2 cellular contexts compared by ENCODE assay signal in genomic region chr3:31836397-31837075, GRCh38.
TF ChIP-seq lines count a peak whose summit lies in the region.

No MANE protein-coding gene starts in this region.

TF ChIP-seq in HepG2, 621 proteins besides CTCF, POLR2A, EP300 and RAD21 (continued from another document):
- TF ChIP-seq FUBP1 (CRISPR knock-in tag; IDR thresholded peaks at IDR 0.05; ENCODE audit: borderline replicate concordance) (no peak), ZNF841 (CRISPR knock-in tag; IDR thresholded peaks at IDR 0.05; ENCODE audit: borderline replicate concordance) (no peak), MAFK (conservative IDR thresholded peaks at IDR 0.05 in 1 of 2, IDR thresholded peaks at IDR 0.05 in 1 of 2; ENCODE audit: low read length in 2 of 2) (peak; percentile 82 to 87), GABPB1 (CRISPR knock-in tag; IDR thresholded peaks at IDR 0.05) (no peak), NFE2L2 (IDR thresholded peaks at IDR 0.05; ENCODE audit: low read length) (no peak), CBX2 (IDR thresholded peaks at IDR 0.05; ENCODE audit: low read depth, low read length) (no peak), CBX2 (CRISPR knock-in tag; IDR thresholded peaks at IDR 0.05; ENCODE audit: low read depth) (no peak), FOXJ3 (CRISPR knock-in tag; IDR thresholded peaks at IDR 0.05; ENCODE audit: borderline replicate concordance) (no peak)
- TF ChIP-seq, protein P1, sequence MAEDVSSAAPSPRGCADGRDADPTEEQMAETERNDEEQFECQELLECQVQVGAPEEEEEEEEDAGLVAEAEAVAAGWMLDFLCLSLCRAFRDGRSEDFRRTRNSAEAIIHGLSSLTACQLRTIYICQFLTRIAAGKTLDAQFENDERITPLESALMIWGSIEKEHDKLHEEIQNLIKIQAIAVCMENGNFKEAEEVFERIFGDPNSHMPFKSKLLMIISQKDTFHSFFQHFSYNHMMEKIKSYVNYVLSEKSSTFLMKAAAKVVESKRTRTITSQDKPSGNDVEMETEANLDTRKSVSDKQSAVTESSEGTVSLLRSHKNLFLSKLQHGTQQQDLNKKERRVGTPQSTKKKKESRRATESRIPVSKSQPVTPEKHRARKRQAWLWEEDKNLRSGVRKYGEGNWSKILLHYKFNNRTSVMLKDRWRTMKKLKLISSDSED (CRISPR knock-in tag; IDR thresholded peaks at IDR 0.05), result no peak

TF ChIP-seq in WTC11, 78 proteins besides CTCF, POLR2A, EP300 and RAD21 (continued from another document):
- TF ChIP-seq, protein P2, sequence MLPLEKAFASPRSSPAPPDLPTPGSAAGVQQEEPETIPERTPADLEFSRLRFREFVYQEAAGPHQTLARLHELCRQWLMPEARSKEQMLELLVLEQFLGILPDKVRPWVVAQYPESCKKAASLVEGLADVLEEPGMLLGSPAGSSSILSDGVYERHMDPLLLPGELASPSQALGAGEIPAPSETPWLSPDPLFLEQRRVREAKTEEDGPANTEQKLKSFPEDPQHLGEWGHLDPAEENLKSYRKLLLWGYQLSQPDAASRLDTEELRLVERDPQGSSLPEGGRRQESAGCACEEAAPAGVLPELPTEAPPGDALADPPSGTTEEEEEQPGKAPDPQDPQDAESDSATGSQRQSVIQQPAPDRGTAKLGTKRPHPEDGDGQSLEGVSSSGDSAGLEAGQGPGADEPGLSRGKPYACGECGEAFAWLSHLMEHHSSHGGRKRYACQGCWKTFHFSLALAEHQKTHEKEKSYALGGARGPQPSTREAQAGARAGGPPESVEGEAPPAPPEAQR (CRISPR knock-in tag; IDR thresholded peaks at IDR 0.05), result no peak
- TF ChIP-seq ATF3 (CRISPR knock-in tag; conservative IDR thresholded peaks at IDR 0.05), result no peak
TF ChIP-seq in WTC11: peak in this region for 0.
